In the genomic region with DNA sequence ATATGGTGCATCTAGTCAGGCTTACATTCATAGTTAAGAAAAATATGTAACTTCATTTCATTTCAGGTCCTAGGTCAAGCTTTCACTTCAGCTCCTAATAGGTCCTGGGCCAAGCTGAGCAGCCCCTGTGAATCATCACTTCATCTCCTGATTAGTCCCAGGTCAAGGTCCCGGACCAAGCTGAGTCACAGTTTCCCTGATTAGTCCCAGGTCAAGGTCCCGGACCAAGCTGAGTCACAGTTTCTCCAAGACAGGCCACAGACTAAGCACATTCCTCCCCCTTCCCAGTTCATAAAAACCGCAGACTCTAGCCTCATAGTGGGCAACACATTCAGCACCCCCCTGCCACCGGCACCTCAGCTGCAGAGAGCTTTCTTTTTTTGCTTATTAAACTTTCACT, we compare ENCODE assay signal across 1 cellular context.
TF ChIP-seq lines count a peak whose summit lies in the region.

No MANE protein-coding gene starts in this region.

TF ChIP-seq in HepG2, 621 proteins besides CTCF, POLR2A, EP300 and RAD21 (continued from another document):
- no peak for TF ChIP-seq ATAD3A (CRISPR knock-in tag; IDR thresholded peaks at IDR 0.05)
- no peak for TF ChIP-seq CBFB (CRISPR knock-in tag; IDR thresholded peaks at IDR 0.05)
- TF ChIP-seq, protein P1, sequence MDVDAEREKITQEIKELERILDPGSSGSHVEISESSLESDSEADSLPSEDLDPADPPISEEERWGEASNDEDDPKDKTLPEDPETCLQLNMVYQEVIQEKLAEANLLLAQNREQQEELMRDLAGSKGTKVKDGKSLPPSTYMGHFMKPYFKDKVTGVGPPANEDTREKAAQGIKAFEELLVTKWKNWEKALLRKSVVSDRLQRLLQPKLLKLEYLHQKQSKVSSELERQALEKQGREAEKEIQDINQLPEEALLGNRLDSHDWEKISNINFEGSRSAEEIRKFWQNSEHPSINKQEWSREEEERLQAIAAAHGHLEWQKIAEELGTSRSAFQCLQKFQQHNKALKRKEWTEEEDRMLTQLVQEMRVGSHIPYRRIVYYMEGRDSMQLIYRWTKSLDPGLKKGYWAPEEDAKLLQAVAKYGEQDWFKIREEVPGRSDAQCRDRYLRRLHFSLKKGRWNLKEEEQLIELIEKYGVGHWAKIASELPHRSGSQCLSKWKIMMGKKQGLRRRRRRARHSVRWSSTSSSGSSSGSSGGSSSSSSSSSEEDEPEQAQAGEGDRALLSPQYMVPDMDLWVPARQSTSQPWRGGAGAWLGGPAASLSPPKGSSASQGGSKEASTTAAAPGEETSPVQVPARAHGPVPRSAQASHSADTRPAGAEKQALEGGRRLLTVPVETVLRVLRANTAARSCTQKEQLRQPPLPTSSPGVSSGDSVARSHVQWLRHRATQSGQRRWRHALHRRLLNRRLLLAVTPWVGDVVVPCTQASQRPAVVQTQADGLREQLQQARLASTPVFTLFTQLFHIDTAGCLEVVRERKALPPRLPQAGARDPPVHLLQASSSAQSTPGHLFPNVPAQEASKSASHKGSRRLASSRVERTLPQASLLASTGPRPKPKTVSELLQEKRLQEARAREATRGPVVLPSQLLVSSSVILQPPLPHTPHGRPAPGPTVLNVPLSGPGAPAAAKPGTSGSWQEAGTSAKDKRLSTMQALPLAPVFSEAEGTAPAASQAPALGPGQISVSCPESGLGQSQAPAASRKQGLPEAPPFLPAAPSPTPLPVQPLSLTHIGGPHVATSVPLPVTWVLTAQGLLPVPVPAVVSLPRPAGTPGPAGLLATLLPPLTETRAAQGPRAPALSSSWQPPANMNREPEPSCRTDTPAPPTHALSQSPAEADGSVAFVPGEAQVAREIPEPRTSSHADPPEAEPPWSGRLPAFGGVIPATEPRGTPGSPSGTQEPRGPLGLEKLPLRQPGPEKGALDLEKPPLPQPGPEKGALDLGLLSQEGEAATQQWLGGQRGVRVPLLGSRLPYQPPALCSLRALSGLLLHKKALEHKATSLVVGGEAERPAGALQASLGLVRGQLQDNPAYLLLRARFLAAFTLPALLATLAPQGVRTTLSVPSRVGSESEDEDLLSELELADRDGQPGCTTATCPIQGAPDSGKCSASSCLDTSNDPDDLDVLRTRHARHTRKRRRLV (CRISPR knock-in tag; IDR thresholded peaks at IDR 0.05) = no peak
- TF ChIP-seq ZNF138 (CRISPR knock-in tag; IDR thresholded peaks at IDR 0.05; ENCODE audit: low read depth) = no peak
- TF ChIP-seq, protein P2, sequence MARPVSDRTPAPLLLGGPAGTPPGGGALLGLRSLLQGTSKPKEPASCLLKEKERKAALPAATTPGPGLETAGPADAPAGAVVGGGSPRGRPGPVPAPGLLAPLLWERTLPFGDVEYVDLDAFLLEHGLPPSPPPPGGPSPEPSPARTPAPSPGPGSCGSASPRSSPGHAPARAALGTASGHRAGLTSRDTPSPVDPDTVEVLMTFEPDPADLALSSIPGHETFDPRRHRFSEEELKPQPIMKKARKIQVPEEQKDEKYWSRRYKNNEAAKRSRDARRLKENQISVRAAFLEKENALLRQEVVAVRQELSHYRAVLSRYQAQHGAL (CRISPR knock-in tag; IDR thresholded peaks at IDR 0.05; ENCODE audit: not compliant biosample characterization) = no peak
- TF ChIP-seq, protein P3, sequence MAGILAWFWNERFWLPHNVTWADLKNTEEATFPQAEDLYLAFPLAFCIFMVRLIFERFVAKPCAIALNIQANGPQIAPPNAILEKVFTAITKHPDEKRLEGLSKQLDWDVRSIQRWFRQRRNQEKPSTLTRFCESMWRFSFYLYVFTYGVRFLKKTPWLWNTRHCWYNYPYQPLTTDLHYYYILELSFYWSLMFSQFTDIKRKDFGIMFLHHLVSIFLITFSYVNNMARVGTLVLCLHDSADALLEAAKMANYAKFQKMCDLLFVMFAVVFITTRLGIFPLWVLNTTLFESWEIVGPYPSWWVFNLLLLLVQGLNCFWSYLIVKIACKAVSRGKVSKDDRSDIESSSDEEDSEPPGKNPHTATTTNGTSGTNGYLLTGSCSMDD (CRISPR knock-in tag; IDR thresholded peaks at IDR 0.05) = no peak
- no peak for TF ChIP-seq KMT2B (CRISPR knock-in tag; IDR thresholded peaks at IDR 0.05)
- no peak for TF ChIP-seq HDAC6 (IDR thresholded peaks at IDR 0.05; ENCODE audit: low read depth, low read length)
- no peak for TF ChIP-seq ZNF687 (CRISPR knock-in tag; IDR thresholded peaks at IDR 0.05)
- TF ChIP-seq MAFK (conservative IDR thresholded peaks at IDR 0.05 in 1 of 2, IDR thresholded peaks at IDR 0.05 in 1 of 2; ENCODE audit: low read length in 2 of 2) = 0 out of 4 replicates have a peak, but pooled peaks of 1 of the 2 experiments have one; percentile 10
- no peak for TF ChIP-seq MLXIP (CRISPR knock-in tag; IDR thresholded peaks at IDR 0.05; ENCODE audit: borderline replicate concordance)
- no peak for TF ChIP-seq TCF12 (IDR thresholded peaks at IDR 0.05)
- no peak for TF ChIP-seq TCF12 (CRISPR knock-in tag; IDR thresholded peaks at IDR 0.05)
